8 cellular contexts compared by ENCODE assay signal in genomic region chr3:179071569-179072397, GRCh38. TPM values are rescaled to one million over a fixed set of nuclear protein-coding genes. Genes with fewer than 3 reads are reported as not detected.
DNase-seq lines count a peak whose midpoint lies in the region; ATAC-seq and TF ChIP-seq lines count a peak whose summit lies in the region.

Gene ZMAT3 (minus strand): TSS chr3:179071809. CDS start chr3:179067752, 4,057 bp downstream.

- H3K79me2 ChIP-seq in fibroblast of lung (ENCODE audit: control insufficient read depth, insufficient read depth, low read length), result peaks cover 44% of the 10 kb centered on the region

- H3K4me3 ChIP-seq in Peyer's patch (peak within 1 kb of the TSS; percentile 72 to 95 (median 92)), fibroblast of lung (replicated peaks in 1 of 4; ENCODE audit: control extremely low read depth in 1 of 4, insufficient read depth in 1 of 4, low read depth in 3 of 4, low read length in 4 of 4) (peak within 1 kb of the TSS; percentile 78 to 99 (median 94))

- H3K4me1 Mint-ChIP-seq in natural killer cell, result peaks cover 29 to 30% of the 10 kb centered on the region in 2 donors

- peaks cover 0 to 20% (median 4%) of the 10 kb centered on the region in 4 donors for H3K4me1 ChIP-seq in Peyer's patch
- no peaks in the 10 kb centered on the region for H3K4me1 ChIP-seq in fibroblast of lung (ENCODE audit: control insufficient read depth, extremely low read depth, insufficient read depth, low read length)

- H2AFZ ChIP-seq in fibroblast of lung (ENCODE audit: low read length), result peak within 1 kb of the TSS; percentile 96

- H3K4me2 ChIP-seq in fibroblast of lung (ENCODE audit: extremely low read depth, insufficient read depth, low read length), result peak within 1 kb of the TSS; percentile 99

- H3K27me3 ChIP-seq in Peyer's patch (no peaks in the 10 kb centered on the region), fibroblast of lung (ENCODE audit: control insufficient read depth, insufficient read depth, low read length) (no peaks in the 10 kb centered on the region)

- H3K27me3 Mint-ChIP-seq in natural killer cell (ENCODE audit: low read depth in 2 of 2), result no peaks in the 10 kb centered on the region

- peak within 1 kb of the TSS; percentile 74 to 80 for H3K27ac Mint-ChIP-seq in natural killer cell

- ATAC-seq in GM21723 (IDR thresholded peaks at IDR 0.05; ENCODE audit: unreplicated experiment), result peak; percentile 70
- peak; percentile 83 to 87 (median 86) for ATAC-seq in natural killer cell

- peak; percentile 49 to 60 for TF ChIP-seq POLR2A in Peyer's patch (IDR thresholded peaks at IDR 0.05)

- no peaks in the 10 kb centered on the region for H3K9me3 ChIP-seq in Peyer's patch
- no peaks in the 10 kb centered on the region for H3K9me3 ChIP-seq in fibroblast of lung (ENCODE audit: control insufficient read depth, insufficient read depth, low read depth, low read length)

- peak within 1 kb of the TSS; percentile 66 for H3K9ac ChIP-seq in fibroblast of lung (ENCODE audit: insufficient read depth, low read length)

- intact Hi-C loops in natural killer cell (cut with micrococcal nuclease), result loop anchor here (1.0 to 2.0 kb wide), 3 partner anchors 57 to 245 kb away; no protein-coding TSS in a partner anchor

- no peaks in the 10 kb centered on the region for H3K36me3 Mint-ChIP-seq in natural killer cell

- H3K27ac ChIP-seq in Peyer's patch, result peak within 1 kb of the TSS; percentile 81 to 93 (median 92)
- peak within 1 kb of the TSS; percentile 85 for H3K27ac ChIP-seq in fibroblast of lung (ENCODE audit: insufficient read depth, low read length)

- no peaks in the 10 kb centered on the region for H4K20me1 ChIP-seq in fibroblast of lung (ENCODE audit: control insufficient read depth, extremely low read depth, insufficient read depth, low read length)

- no peaks in the 10 kb centered on the region for H3K9me3 Mint-ChIP-seq in natural killer cell

- H3K4me3 Mint-ChIP-seq in natural killer cell, result peak within 1 kb of the TSS; percentile 92

- peak; percentile 38 for DNase-seq in DMS53 treated with DMSO at 0.1 percent for 48 hours (lab: John Stamatoyannopoulos, UW; ENCODE audit: unreplicated experiment)
- DNase-seq in KG1 (lab: John Stamatoyannopoulos, UW), result peak; percentile 41
- DNase-seq in Peyer's patch, result peak; percentile 82 to 94 (median 89)
- peak; percentile 76 for DNase-seq in activated T-helper 1 cell treated with Interleukin-2 at 50 U/mL for 16 hours (ENCODE audit: low read depth)
- peak; percentile 80 to 83 for DNase-seq in fibroblast of lung (ENCODE audit: low read depth in 2 of 2)
- DNase-seq in natural killer cell, result peak; percentile 73
- DNase-seq in stimulated activated naive CD4-positive, alpha-beta T cell treated with Interleukin-2 at 50 U/mL for 16 hours (lab: John Stamatoyannopoulos, UW), result peak; percentile 84

- H3K36me3 ChIP-seq in Peyer's patch, result peaks cover 0 to 7% (median 0%) of the 10 kb centered on the region in 3 donors
- H3K36me3 ChIP-seq in fibroblast of lung (ENCODE audit: control insufficient read depth, insufficient read depth, low read length), result peaks cover 1% of the 10 kb centered on the region

- no peak for TF ChIP-seq CTCF in Peyer's patch (IDR thresholded peaks at IDR 0.05)
- TF ChIP-seq CTCF in fibroblast of lung (conservative IDR thresholded peaks at IDR 0.05 in 1 of 2, IDR thresholded peaks at IDR 0.05 in 1 of 2; ENCODE audit: low read depth in 1 of 2, low read length in 2 of 2), result no peak
- TF ChIP-seq CTCF in natural killer cell (IDR thresholded peaks at IDR 0.05), result no peak

RNA-seq across cellular contexts. Expression of gene ZMAT3, which starts in this region (rescaled TPM):
- total RNA-seq in Peyer's patch (10 to 100 TPM in 2 of 4 donors, 1 to 10 TPM in 2; 8.3 to 11.7 (median 10.0) TPM), fibroblast of lung (34.8 and 37.8 TPM in 2 replicates), natural killer cell (10 to 100 TPM; 22.5 to 32.9 (median 24.1) TPM)
- polyA plus RNA-seq in fibroblast of lung, result 27.4 and 34.3 TPM in 2 replicates
- polyA plus RNA-seq in fibroblast of lung (2012), result 15.0 and 21.6 TPM in 2 replicates
- polyA minus RNA-seq in fibroblast of lung (ENCODE audit: low replicate concordance), result 85.4 and 123 TPM in 2 replicates

Comparison
In these comparisons a context has a peak if more than half of its experiments do, and no peak if none do; other contexts are left out.
1. Peak in every context shown above with its lines: DNase-seq, ATAC-seq, H3K4me3 ChIP-seq and H3K27ac ChIP-seq.
2. DNase-seq: peak in every context shown above with its lines; median percentile 89 in Peyer's patch; 84 in stimulated activated naive CD4-positive, alpha-beta T cell treated with Interleukin-2 at 50 U/mL for 16 hours; 82 in fibroblast of lung; 76 in activated T-helper 1 cell treated with Interleukin-2 at 50 U/mL for 16 hours; 73 in natural killer cell; 41 in KG1; 38 in DMS53 treated with DMSO at 0.1 percent for 48 hours.